In the genomic region with DNA sequence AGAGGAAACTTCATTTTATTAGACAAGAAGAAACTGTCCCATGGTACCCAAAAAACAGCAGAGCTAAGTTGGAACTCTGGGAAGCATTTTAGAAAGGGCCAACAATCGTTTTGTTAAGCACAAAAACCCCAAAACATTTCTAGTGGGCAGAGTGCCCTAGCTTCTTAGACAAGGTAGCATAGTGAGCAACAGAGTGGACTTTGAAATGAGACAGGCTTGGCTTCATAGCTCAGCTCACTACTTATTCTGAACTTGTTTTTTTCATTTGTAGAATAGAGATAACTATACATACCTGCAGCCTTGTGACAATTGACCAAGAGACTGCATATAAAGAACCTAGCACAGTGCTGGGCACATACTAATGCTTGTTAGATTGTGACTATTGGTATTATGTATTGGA, we compare ENCODE assay signal across 17 cellular contexts. TPM values are rescaled to one million over a fixed set of nuclear protein-coding genes. Genes with fewer than 3 reads are reported as not detected.
DNase-seq lines count a peak whose midpoint lies in the region; ATAC-seq and TF ChIP-seq lines count a peak whose summit lies in the region.
"Had no signal": no experiment of that assay in that cellular context is flagged by ENCODE, and none has a peak within 500 bp of the region (broad histone marks: within the 10 kb centered on the region; RNA-seq: fewer than 3 reads in every experiment).

No MANE protein-coding gene starts in this region.

- H3K9me2 ChIP-seq in Loucy (replicated peaks; ENCODE audit: low read depth, low read length) = no peaks in the 10 kb centered on the region

- ATAC-seq in right lobe of liver = peak; percentile 44 to 58 (median 52)
- ATAC-seq: A549; CD8-positive, alpha-beta T cell had no signal

- peak overlapping the region; percentile 42 for H3K4me3 ChIP-seq in Loucy (ENCODE audit: low read length, poor library complexity, severe bottlenecking)
- no peak overlapping the region for H3K4me3 ChIP-seq in right lobe of liver
- H3K4me3 ChIP-seq: A549; BLaER1 treated with 17β-estradiol and CSF1 and Interleukin-3, amounts not matched to agents 10 nM and 100 nM had no signal

- no peak overlapping the region for H3K4me3 Mint-ChIP-seq in activated CD4-positive, alpha-beta T cell treated with anti-CD3 and anti-CD28 coated beads, Interleukin-2, amount 10 ng/mL, durations not matched to agents 24 days and 14 days
- no peak overlapping the region for H3K4me3 Mint-ChIP-seq in activated CD4-positive, alpha-beta T cell treated with anti-CD3 and anti-CD28 coated beads, Interleukin-2, amount 10 ng/mL, durations not matched to agents 7 days and 5 days
- H3K4me3 Mint-ChIP-seq: B cell; CD4-positive, alpha-beta T cell; CD8-positive, alpha-beta T cell had no signal

- H3K9ac ChIP-seq in Loucy (ENCODE audit: low read depth, low read length, poor library complexity, severe bottlenecking) = peak overlapping the region; percentile 20
- H3K9ac ChIP-seq: BLaER1 treated with 17β-estradiol and CSF1 and Interleukin-3, amounts not matched to agents 10 nM and 100 nM had no signal

- no peak for TF ChIP-seq CTCF in Loucy (conservative IDR thresholded peaks at IDR 0.05; ENCODE audit: low read length)
- no peak for TF ChIP-seq CTCF in right lobe of liver (IDR thresholded peaks at IDR 0.05)
- TF ChIP-seq CTCF in RWPE1 (conservative IDR thresholded peaks at IDR 0.05; ENCODE audit: low read depth) = no peak

- peak; percentile 12 for DNase-seq in activated CD4-positive, alpha-beta T cell treated with anti-CD3 and anti-CD28 coated beads, Interleukin-2, amount 10 ng/mL, durations not matched to agents 24 days and 14 days
- no peak for DNase-seq in activated CD4-positive, alpha-beta T cell treated with anti-CD3 and anti-CD28 coated beads, Interleukin-2, amount 10 ng/mL, durations not matched to agents 7 days and 5 days
- DNase-seq in right lobe of liver = no peak
- no peak for DNase-seq in RWPE1 (ENCODE audit: low spot score)
- DNase-seq: AML-193; Caco-2; Calu3; CD4-positive, alpha-beta T cell; CD8-positive, alpha-beta T cell; DMS79 treated with DMSO at 0.1 percent for 48 hours; GF-D8 had no signal

- H3K9me3 Mint-ChIP-seq in activated CD4-positive, alpha-beta T cell treated with anti-CD3 and anti-CD28 coated beads, Interleukin-2, amount 10 ng/mL, durations not matched to agents 24 days and 14 days = peaks cover 6% of the 10 kb centered on the region
- no peaks in the 10 kb centered on the region for H3K9me3 Mint-ChIP-seq in activated CD4-positive, alpha-beta T cell treated with anti-CD3 and anti-CD28 coated beads, Interleukin-2, amount 10 ng/mL, durations not matched to agents 7 days and 5 days
- H3K9me3 Mint-ChIP-seq: CD4-positive, alpha-beta T cell; CD8-positive, alpha-beta T cell had no signal

- H3K79me2 ChIP-seq in Loucy (ENCODE audit: insufficient read depth, low read length) = no peaks in the 10 kb centered on the region

- CTCF ChIA-PET in activated CD4-positive, alpha-beta T cell treated with anti-CD3 and anti-CD28 coated beads, Interleukin-2, amount 10 ng/mL, durations not matched to agents 7 days and 5 days (lab: Charles Lee) = no interaction called here
- CTCF ChIA-PET in RWPE1 (lab: Yijun Ruan, JAX) = no interaction called here

- intact Hi-C loops in activated CD4-positive, alpha-beta T cell treated with anti-CD3 and anti-CD28 coated beads, Interleukin-2, amount 10 ng/mL, durations not matched to agents 24 days and 14 days (cut with micrococcal nuclease) = no loop called here
- intact Hi-C loops in right lobe of liver (cut with DNase I) = no loop called here

- no peaks in the 10 kb centered on the region for H3K36me3 Mint-ChIP-seq in activated CD4-positive, alpha-beta T cell treated with anti-CD3 and anti-CD28 coated beads, Interleukin-2, amount 10 ng/mL, durations not matched to agents 24 days and 14 days (ENCODE audit: low read depth)
- H3K36me3 Mint-ChIP-seq in activated CD4-positive, alpha-beta T cell treated with anti-CD3 and anti-CD28 coated beads, Interleukin-2, amount 10 ng/mL, durations not matched to agents 7 days and 5 days (ENCODE audit: low read depth) = no peaks in the 10 kb centered on the region
- H3K36me3 Mint-ChIP-seq: CD8-positive, alpha-beta T cell had no signal

- H4K20me1 ChIP-seq in Loucy (ENCODE audit: insufficient read depth, low read length, poor library complexity, severe bottlenecking) = no peaks in the 10 kb centered on the region
- H4K20me1 ChIP-seq: BLaER1 treated with 17β-estradiol and CSF1 and Interleukin-3, amounts not matched to agents 10 nM and 100 nM had no signal

- no peaks in the 10 kb centered on the region for H3F3A ChIP-seq in Loucy (ENCODE audit: low read depth)

- no peaks in the 10 kb centered on the region for H3K4me1 Mint-ChIP-seq in activated CD4-positive, alpha-beta T cell treated with anti-CD3 and anti-CD28 coated beads, Interleukin-2, amount 10 ng/mL, durations not matched to agents 24 days and 14 days
- no peaks in the 10 kb centered on the region for H3K4me1 Mint-ChIP-seq in activated CD4-positive, alpha-beta T cell treated with anti-CD3 and anti-CD28 coated beads, Interleukin-2, amount 10 ng/mL, durations not matched to agents 7 days and 5 days

- H3K9me3 ChIP-seq in Loucy (ENCODE audit: insufficient read depth, low read depth, low read length) = no peaks in the 10 kb centered on the region
- no peaks in the 10 kb centered on the region for H3K9me3 ChIP-seq in right lobe of liver
- H3K9me3 ChIP-seq: A549; BLaER1 treated with 17β-estradiol and CSF1 and Interleukin-3, amounts not matched to agents 10 nM and 100 nM; Caco-2 had no signal

- H3K27ac ChIP-seq in right lobe of liver (no peak overlapping the region), RWPE1 (no peak overlapping the region)
- H3K27ac ChIP-seq: 22Rv1, A549, C4-2B had no signal

- WGBS in right lobe of liver (ENCODE audit: insufficient coverage, low coverage, low lambda C conversion rate, missing lambda C conversion rate) = 11% methylated on average over 1 of the region's 1 CpG

- H3K27ac Mint-ChIP-seq in activated CD4-positive, alpha-beta T cell treated with anti-CD3 and anti-CD28 coated beads, Interleukin-2, amount 10 ng/mL, durations not matched to agents 24 days and 14 days = no peak overlapping the region
- H3K27ac Mint-ChIP-seq in activated CD4-positive, alpha-beta T cell treated with anti-CD3 and anti-CD28 coated beads, Interleukin-2, amount 10 ng/mL, durations not matched to agents 7 days and 5 days = no peak overlapping the region
- H3K27ac Mint-ChIP-seq: B cell; CD4-positive, alpha-beta T cell; CD8-positive, alpha-beta T cell had no signal

- H3K4me1 ChIP-seq in Loucy (ENCODE audit: insufficient read depth, low read length, poor library complexity, severe bottlenecking) (peaks cover 61% of the 10 kb centered on the region), right lobe of liver (no peaks in the 10 kb centered on the region)
- H3K4me1 ChIP-seq: A549, Caco-2 had no signal

- H3K4me2 ChIP-seq in Loucy (ENCODE audit: low read depth, low read length, poor library complexity, severe bottlenecking) = peak overlapping the region; percentile 63
- H3K4me2 ChIP-seq: A549 had no signal

- H3K36me3 ChIP-seq in Loucy (ENCODE audit: insufficient read depth, low read length) = no peaks in the 10 kb centered on the region
- no peaks in the 10 kb centered on the region for H3K36me3 ChIP-seq in right lobe of liver
- H3K36me3 ChIP-seq: BLaER1 treated with 17β-estradiol and CSF1 and Interleukin-3, amounts not matched to agents 10 nM and 100 nM had no signal

- TF ChIP-seq POLR2A in right lobe of liver (IDR thresholded peaks at IDR 0.05) = no peak

- peaks cover 3% of the 10 kb centered on the region for H3K27me3 Mint-ChIP-seq in activated CD4-positive, alpha-beta T cell treated with anti-CD3 and anti-CD28 coated beads, Interleukin-2, amount 10 ng/mL, durations not matched to agents 24 days and 14 days
- H3K27me3 Mint-ChIP-seq in activated CD4-positive, alpha-beta T cell treated with anti-CD3 and anti-CD28 coated beads, Interleukin-2, amount 10 ng/mL, durations not matched to agents 7 days and 5 days = no peaks in the 10 kb centered on the region

- H2AFZ ChIP-seq in Loucy (ENCODE audit: low read length) = no peak overlapping the region

- POLR2A ChIA-PET in activated CD4-positive, alpha-beta T cell treated with anti-CD3 and anti-CD28 coated beads, Interleukin-2, amount 10 ng/mL, durations not matched to agents 7 days and 5 days (lab: Charles Lee) = no interaction called here
- POLR2A ChIA-PET in RWPE1 (lab: Yijun Ruan, JAX; ENCODE audit: low non-redundant PET) = no interaction called here

- H3K27me3 ChIP-seq in Loucy (ENCODE audit: insufficient read depth, low read length, poor library complexity, severe bottlenecking) (no peaks in the 10 kb centered on the region), right lobe of liver (no peaks in the 10 kb centered on the region)
- H3K27me3 ChIP-seq: BLaER1 treated with 17β-estradiol and CSF1 and Interleukin-3, amounts not matched to agents 10 nM and 100 nM had no signal

RNA-seq across cellular contexts. Expression of a gene that starts 50.1 kb away (rescaled TPM):
- 5.7 and 7.2 TPM in 2 replicates for total RNA-seq in activated CD4-positive, alpha-beta T cell treated with anti-CD3 and anti-CD28 coated beads, Interleukin-2, amount 10 ng/mL, durations not matched to agents 24 days and 14 days
- under 1 TPM in 1 of 2 experiments, not detected in 1; 0.10 TPM for total RNA-seq in activated CD4-positive, alpha-beta T cell treated with anti-CD3 and anti-CD28 coated beads, Interleukin-2, amount 10 ng/mL, durations not matched to agents 7 days and 5 days
- 10 to 100 TPM in 2 of 6 experiments, 1 to 10 TPM in 4; 5.5 to 10.8 (median 6.7) TPM for total RNA-seq in right lobe of liver
- total RNA-seq: Caco-2; CD8-positive, alpha-beta T cell had no signal
